ENCODE assay signal across 9 cellular contexts in genomic region chr12:27284751-27285150, GRCh38. TPM values are rescaled to one million over a fixed set of nuclear protein-coding genes. Genes with fewer than 3 reads are reported as not detected.
DNase-seq lines count a peak whose midpoint lies in the region; ATAC-seq, FAIRE-seq and TF ChIP-seq lines count a peak whose summit lies in the region.
"Had no signal": no experiment of that assay in that cellular context is flagged by ENCODE, and none has a peak within 500 bp of the region (broad histone marks: within the 10 kb centered on the region; RNA-seq: fewer than 3 reads in every experiment).

No MANE protein-coding gene starts in this region.

- WGBS in tibial nerve, 2 donors = 63 to 69% methylated on average over 2 of the region's 2 CpGs
- WGBS in trophoblast cell (ENCODE audit: extremely low coverage, insufficient coverage, insufficient read length) = no CpG with 5 or more reads among the region's 2 CpGs

- H2AK5ac ChIP-seq in trophoblast cell (ENCODE audit: low read length) = no peak overlapping the region

- H2BK120ac ChIP-seq in trophoblast cell (ENCODE audit: insufficient read depth, low read length, poor library complexity) = no peak overlapping the region

- no peak overlapping the region for H3K4me2 ChIP-seq in trophoblast cell (ENCODE audit: low read length)

- no peaks in the 10 kb centered on the region for H3K79me1 ChIP-seq in trophoblast cell (ENCODE audit: low read length)

- H4K91ac ChIP-seq in trophoblast cell (ENCODE audit: low read depth, low read length) = no peak overlapping the region

- no peak overlapping the region for H2AFZ ChIP-seq in trophoblast cell (ENCODE audit: insufficient read depth, low read length, poor library complexity)

- H3K23ac ChIP-seq in trophoblast cell (ENCODE audit: low read length) = no peak overlapping the region

- H3K36me3 ChIP-seq in tibial nerve (no peaks in the 10 kb centered on the region), trophoblast cell (ENCODE audit: control insufficient read depth in 1 of 2, insufficient read depth in 2 of 2, low read length in 2 of 2) (no peaks in the 10 kb centered on the region), upper lobe of right lung (no peaks in the 10 kb centered on the region)

- peak; percentile 92 for FAIRE-seq in GM19239 (lab: Jason Lieb, UNC)

- no peak overlapping the region for H3K4ac ChIP-seq in trophoblast cell (ENCODE audit: low read depth, low read length)

- no peak overlapping the region for H2BK12ac ChIP-seq in trophoblast cell (ENCODE audit: low read length)

- H3K14ac ChIP-seq in trophoblast cell (ENCODE audit: low read length) = no peak overlapping the region

- H3K4me3 ChIP-seq in fibroblast of villous mesenchyme (ENCODE audit: low read depth, low read length) (no peak overlapping the region), tibial nerve (no peak overlapping the region), trophoblast cell (ENCODE audit: low read depth, low read length) (no peak overlapping the region), upper lobe of right lung (no peak overlapping the region)

- H3K4me1 ChIP-seq in tibial nerve (peaks cover 0 to 31% (median 5%) of the 10 kb centered on the region in 4 donors), trophoblast cell (ENCODE audit: control insufficient read depth in 1 of 2, insufficient read depth in 2 of 2, low read length in 2 of 2) (peaks cover 0 to 3% of the 10 kb centered on the region in 2 experiments), upper lobe of right lung (peaks cover 4% of the 10 kb centered on the region)

- H3K9me3 ChIP-seq in tibial nerve = no peaks in the 10 kb centered on the region
- H3K9me3 ChIP-seq in trophoblast cell (ENCODE audit: insufficient read depth, low read depth, low read length) = no peaks in the 10 kb centered on the region
- no peaks in the 10 kb centered on the region for H3K9me3 ChIP-seq in upper lobe of right lung

- TF ChIP-seq EP300 in tibial nerve (IDR thresholded peaks at IDR 0.05) = peak; percentile 13 to 43

- intact Hi-C loops in upper lobe of right lung (cut with DNase I) = no loop called here

- H3K9me3 Mint-ChIP-seq in activated T-cell treated with anti-CD3 and anti-CD28 coated beads, Interleukin-2, amount 50 U/mL, for 72 hours = no peaks in the 10 kb centered on the region
- H3K9me3 Mint-ChIP-seq in nephron progenitor cell = peaks cover 3% of the 10 kb centered on the region

- H2BK5ac ChIP-seq in trophoblast cell (ENCODE audit: low read depth, low read length, poor library complexity) = no peak overlapping the region

- H4K12ac ChIP-seq in trophoblast cell (ENCODE audit: low read depth, low read length) = no peak overlapping the region

- H3K9ac ChIP-seq in trophoblast cell (ENCODE audit: low read length) = no peak overlapping the region

- no peak for TF ChIP-seq POLR2A in tibial nerve (IDR thresholded peaks at IDR 0.05)

- DNase-seq in GM19239 (ENCODE audit: insufficient read length, low spot score) = peak; percentile 21
- DNase-seq in fibroblast of villous mesenchyme (ENCODE audit: low read depth) = peak; percentile 83
- no peak for DNase-seq in tibial nerve (ENCODE audit: low spot score in 2 of 2)
- DNase-seq in activated T-cell treated with anti-CD3 and anti-CD28 coated beads, Interleukin-2, amount 50 U/mL, for 72 hours = no peak
- DNase-seq in nephron progenitor cell = no peak
- DNase-seq in trophoblast cell = no peak
- no peak for DNase-seq in upper lobe of right lung
- DNase-seq: activated T-cell treated with anti-CD3 and anti-CD28 coated beads for 4 hours had no signal

- H4K8ac ChIP-seq in trophoblast cell (ENCODE audit: low read depth, low read length) = no peak overlapping the region

- peak; percentile 78 for ATAC-seq in HG03442 (IDR thresholded peaks at IDR 0.05; ENCODE audit: unreplicated experiment)
- ATAC-seq in activated T-cell treated with anti-CD3 and anti-CD28 coated beads, Interleukin-2, amount 50 U/mL, for 72 hours (replicated peaks in 1 of 2) = no peak
- ATAC-seq in upper lobe of right lung = no peak

- H3K79me2 ChIP-seq in trophoblast cell (ENCODE audit: control insufficient read depth, insufficient read depth, low read length, poor library complexity) = no peaks in the 10 kb centered on the region

- no peaks in the 10 kb centered on the region for H3K27me3 Mint-ChIP-seq in activated T-cell treated with anti-CD3 and anti-CD28 coated beads, Interleukin-2, amount 50 U/mL, for 72 hours (ENCODE audit: low read depth)
- peaks cover 3% of the 10 kb centered on the region for H3K27me3 Mint-ChIP-seq in nephron progenitor cell (ENCODE audit: low read depth, poor library complexity)

- H3K4me1 Mint-ChIP-seq in activated T-cell treated with anti-CD3 and anti-CD28 coated beads, Interleukin-2, amount 50 U/mL, for 72 hours (ENCODE audit: low read depth) = peaks cover 18% of the 10 kb centered on the region
- peaks cover 24% of the 10 kb centered on the region for H3K4me1 Mint-ChIP-seq in nephron progenitor cell

- H3K27ac ChIP-seq in tibial nerve = peak overlapping the region in 2 of 4 donors; percentile 36 to 64
- H3K27ac ChIP-seq in trophoblast cell (ENCODE audit: low read depth, low read length) = no peak overlapping the region
- H3K27ac ChIP-seq in upper lobe of right lung = no peak overlapping the region

- no peak overlapping the region for H3K18ac ChIP-seq in trophoblast cell (ENCODE audit: low read length)

- H3K27me3 ChIP-seq in tibial nerve (no peaks in the 10 kb centered on the region), trophoblast cell (ENCODE audit: insufficient read depth, low read length) (no peaks in the 10 kb centered on the region), upper lobe of right lung (no peaks in the 10 kb centered on the region)

- no peak overlapping the region for H3K27ac Mint-ChIP-seq in activated T-cell treated with anti-CD3 and anti-CD28 coated beads, Interleukin-2, amount 50 U/mL, for 72 hours
- H3K27ac Mint-ChIP-seq in nephron progenitor cell = no peak overlapping the region

- H3K36me3 Mint-ChIP-seq in activated T-cell treated with anti-CD3 and anti-CD28 coated beads, Interleukin-2, amount 50 U/mL, for 72 hours (ENCODE audit: insufficient read depth in 2 of 2) = peaks cover 0 to 1% of the 10 kb centered on the region in 2 donors
- H3K36me3 Mint-ChIP-seq in nephron progenitor cell (ENCODE audit: low read depth) = peaks cover 5% of the 10 kb centered on the region

- TF ChIP-seq CTCF in fibroblast of villous mesenchyme (IDR thresholded peaks at IDR 0.05; ENCODE audit: insufficient read depth, low read depth, low read length) = no peak
- no peak for TF ChIP-seq CTCF in tibial nerve (IDR thresholded peaks at IDR 0.05)
- TF ChIP-seq CTCF in nephron progenitor cell (IDR thresholded peaks at IDR 0.05) = no peak
- TF ChIP-seq CTCF in upper lobe of right lung (IDR thresholded peaks at IDR 0.05) = no peak

- no peak overlapping the region for H3K4me3 Mint-ChIP-seq in activated T-cell treated with anti-CD3 and anti-CD28 coated beads, Interleukin-2, amount 50 U/mL, for 72 hours
- no peak overlapping the region for H3K4me3 Mint-ChIP-seq in nephron progenitor cell

RNA-seq across cellular contexts. Expression of gene STK38L, which starts 40.7 kb away (rescaled TPM):
- total RNA-seq in fibroblast of villous mesenchyme (38.9 and 57.7 TPM in 2 replicates), tibial nerve (10 to 100 TPM; 30.6 to 51.6 (median 40.8) TPM), upper lobe of right lung (36.0 TPM)
- total RNA-seq in activated T-cell treated with anti-CD3 and anti-CD28 coated beads, Interleukin-2, amount 50 U/mL, for 72 hours = 10 to 100 TPM; 24.8 to 30.6 TPM
- polyA plus RNA-seq in trophoblast cell (2013) = 28.6 and 30.7 TPM in 2 replicates

RNA-seq across cellular contexts. Expression of gene BMAL2, which starts 47.9 kb away (rescaled TPM):
- total RNA-seq in fibroblast of villous mesenchyme (20.0 and 21.6 TPM in 2 replicates), tibial nerve (1 to 10 TPM in 2 of 4 donors, under 1 TPM in 2; 0.39 to 2.4 (median 1.4) TPM), upper lobe of right lung (6.9 TPM)
- total RNA-seq in activated T-cell treated with anti-CD3 and anti-CD28 coated beads, Interleukin-2, amount 50 U/mL, for 72 hours = 10 to 100 TPM; 16.1 to 17.0 TPM
- polyA plus RNA-seq in trophoblast cell (2013) = 4.4 and 4.6 TPM in 2 replicates

Comparison
In these comparisons a context has a peak if more than half of its experiments do, and no peak if none do; other contexts are left out.
1. DNase-seq: peak in GM19239 (single experiment) and fibroblast of villous mesenchyme (single experiment); none in tibial nerve (0 of 2), activated T-cell treated with anti-CD3 and anti-CD28 coated beads, Interleukin-2, amount 50 U/mL, for 72 hours (0 of 2), nephron progenitor cell (single experiment), trophoblast cell (0 of 2) and upper lobe of right lung (single experiment).